ENCODE assay signal across 1 cellular context in genomic region chr1:46183926-46184557, GRCh38.
TF ChIP-seq lines count a peak whose summit lies in the region.

No MANE protein-coding gene starts in this region.

TF ChIP-seq in A549, 52 proteins besides CTCF, POLR2A, EP300 and RAD21 (continued from another document):
- TF ChIP-seq HMGXB4 (CRISPR knock-in tag; IDR thresholded peaks at IDR 0.05; ENCODE audit: borderline replicate concordance): no peak
- no peak for TF ChIP-seq ZC3H11A (IDR thresholded peaks at IDR 0.05)
- no peak for TF ChIP-seq ZFP36 (IDR thresholded peaks at IDR 0.05; ENCODE audit: borderline replicate concordance, partially characterized antibody)
- TF ChIP-seq JUN (IDR thresholded peaks at IDR 0.05): no peak
- TF ChIP-seq BCL3 (IDR thresholded peaks at IDR 0.05): no peak
- no peak for TF ChIP-seq NR3C1 (IDR thresholded peaks at IDR 0.05)
- TF ChIP-seq PBX3 (IDR thresholded peaks at IDR 0.05): no peak
- no peak for TF ChIP-seq KDM1A (IDR thresholded peaks at IDR 0.05; ENCODE audit: low read depth)
- TF ChIP-seq HOXA7 (CRISPR knock-in tag; IDR thresholded peaks at IDR 0.05): no peak
- no peak for TF ChIP-seq POLR2AphosphoS2 (conservative IDR thresholded peaks at IDR 0.05; ENCODE audit: low read length)
- no peak for TF ChIP-seq MAZ (IDR thresholded peaks at IDR 0.05; ENCODE audit: borderline replicate concordance, low read depth, low read length)
- TF ChIP-seq CBX2 (IDR thresholded peaks at IDR 0.05; ENCODE audit: borderline replicate concordance, low read depth): no peak
- no peak for TF ChIP-seq HDAC2 (IDR thresholded peaks at IDR 0.05)
- TF ChIP-seq ESRRA (IDR thresholded peaks at IDR 0.05; ENCODE audit: borderline replicate concordance, low read length): no peak
- TF ChIP-seq FOSL2 (IDR thresholded peaks at IDR 0.05): no peak
- TF ChIP-seq FOSL2 (CRISPR knock-in tag; IDR thresholded peaks at IDR 0.05): no peak
